ENCODE assay signal across 2 cellular contexts in genomic region chr9:131815971-131816873, GRCh38.
TF ChIP-seq lines count a peak whose summit lies in the region.

No MANE protein-coding gene starts in this region.

TF ChIP-seq in A549, 52 proteins besides CTCF, POLR2A, EP300 and RAD21 (continued from another document):
- no peak for TF ChIP-seq USF2 (IDR thresholded peaks at IDR 0.05)
- TF ChIP-seq ZNF302 (CRISPR knock-in tag; IDR thresholded peaks at IDR 0.05): no peak
- no peak for TF ChIP-seq MYC (IDR thresholded peaks at IDR 0.05; ENCODE audit: borderline replicate concordance, low read length)
- no peak for TF ChIP-seq RNF2 (IDR thresholded peaks at IDR 0.05; ENCODE audit: borderline replicate concordance, low read depth)
- TF ChIP-seq MAX (IDR thresholded peaks at IDR 0.05): 0 out of 2 replicates have a peak, but pooled peaks have one; percentile 25
- TF ChIP-seq SREBF2 (IDR thresholded peaks at IDR 0.05): no peak
TF ChIP-seq in A549: peak in this region for 1.

TF ChIP-seq in H1, 55 proteins besides CTCF, POLR2A, EP300 and RAD21 (continued from another document):
- no peak for TF ChIP-seq CTBP2 (IDR thresholded peaks at IDR 0.05; ENCODE audit: borderline replicate concordance, insufficient read depth, insufficient read length, low read length)
- TF ChIP-seq SIRT6 (IDR thresholded peaks at IDR 0.05; ENCODE audit: low read length): no peak
- TF ChIP-seq SRF (IDR thresholded peaks at IDR 0.05; ENCODE audit: low read depth, low read length): peak; percentile 35; the same call in 1 of the 2 replicates
- no peak for TF ChIP-seq TAF1 (IDR thresholded peaks at IDR 0.05; ENCODE audit: low read depth, low read length)
- no peak for TF ChIP-seq SAP30 (IDR thresholded peaks at IDR 0.05; ENCODE audit: insufficient read depth, insufficient replicate concordance, low read length)
- TF ChIP-seq YY1 (IDR thresholded peaks at IDR 0.05; ENCODE audit: low read depth, low read length): no peak
- no peak for TF ChIP-seq JUN (IDR thresholded peaks at IDR 0.05; ENCODE audit: low read depth, low read length)
- TF ChIP-seq MAX (IDR thresholded peaks at IDR 0.05): peak; percentile 35; the same call in 1 of the 2 replicates
- no peak for TF ChIP-seq NRF1 (IDR thresholded peaks at IDR 0.05; ENCODE audit: low read depth, low read length)
